Comparison of ENCODE assay signal across 1 cellular context in the genomic region with DNA sequence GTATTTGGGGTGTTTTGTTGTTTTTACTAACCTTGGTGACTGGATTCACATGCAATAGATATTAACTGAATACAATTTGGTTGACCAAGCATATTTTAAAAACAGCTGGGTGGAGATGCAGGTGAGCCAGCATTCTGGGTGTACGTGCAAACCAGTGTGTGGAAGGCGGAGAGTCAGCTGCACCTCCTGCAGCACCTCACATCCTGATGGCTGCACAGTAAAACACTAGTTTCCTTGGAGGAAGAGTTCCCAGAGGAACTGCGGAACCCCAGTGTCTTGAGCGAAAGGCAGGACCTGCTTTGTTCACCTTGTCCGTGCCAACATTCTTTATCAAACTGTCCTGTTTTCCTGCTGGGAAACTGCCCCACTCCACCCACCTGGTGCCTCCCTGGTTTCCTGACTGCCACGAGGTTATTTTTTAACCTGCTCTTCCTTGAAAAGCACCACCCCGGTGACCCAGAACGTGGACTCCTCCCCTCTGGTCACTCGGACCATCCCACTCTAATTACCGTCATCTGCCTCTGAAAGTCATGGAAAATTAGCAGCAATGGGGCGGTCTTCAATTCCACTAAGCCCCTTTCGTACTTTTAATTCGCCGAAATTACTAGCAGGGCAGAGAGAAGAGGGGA.
TF ChIP-seq lines count a peak whose summit lies in the region.

No MANE protein-coding gene starts in this region.

TF ChIP-seq in HCT116, 20 proteins besides CTCF, POLR2A, EP300 and RAD21 (continued from another document):
- TF ChIP-seq, protein P1, sequence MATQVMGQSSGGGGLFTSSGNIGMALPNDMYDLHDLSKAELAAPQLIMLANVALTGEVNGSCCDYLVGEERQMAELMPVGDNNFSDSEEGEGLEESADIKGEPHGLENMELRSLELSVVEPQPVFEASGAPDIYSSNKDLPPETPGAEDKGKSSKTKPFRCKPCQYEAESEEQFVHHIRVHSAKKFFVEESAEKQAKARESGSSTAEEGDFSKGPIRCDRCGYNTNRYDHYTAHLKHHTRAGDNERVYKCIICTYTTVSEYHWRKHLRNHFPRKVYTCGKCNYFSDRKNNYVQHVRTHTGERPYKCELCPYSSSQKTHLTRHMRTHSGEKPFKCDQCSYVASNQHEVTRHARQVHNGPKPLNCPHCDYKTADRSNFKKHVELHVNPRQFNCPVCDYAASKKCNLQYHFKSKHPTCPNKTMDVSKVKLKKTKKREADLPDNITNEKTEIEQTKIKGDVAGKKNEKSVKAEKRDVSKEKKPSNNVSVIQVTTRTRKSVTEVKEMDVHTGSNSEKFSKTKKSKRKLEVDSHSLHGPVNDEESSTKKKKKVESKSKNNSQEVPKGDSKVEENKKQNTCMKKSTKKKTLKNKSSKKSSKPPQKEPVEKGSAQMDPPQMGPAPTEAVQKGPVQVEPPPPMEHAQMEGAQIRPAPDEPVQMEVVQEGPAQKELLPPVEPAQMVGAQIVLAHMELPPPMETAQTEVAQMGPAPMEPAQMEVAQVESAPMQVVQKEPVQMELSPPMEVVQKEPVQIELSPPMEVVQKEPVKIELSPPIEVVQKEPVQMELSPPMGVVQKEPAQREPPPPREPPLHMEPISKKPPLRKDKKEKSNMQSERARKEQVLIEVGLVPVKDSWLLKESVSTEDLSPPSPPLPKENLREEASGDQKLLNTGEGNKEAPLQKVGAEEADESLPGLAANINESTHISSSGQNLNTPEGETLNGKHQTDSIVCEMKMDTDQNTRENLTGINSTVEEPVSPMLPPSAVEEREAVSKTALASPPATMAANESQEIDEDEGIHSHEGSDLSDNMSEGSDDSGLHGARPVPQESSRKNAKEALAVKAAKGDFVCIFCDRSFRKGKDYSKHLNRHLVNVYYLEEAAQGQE (IDR thresholded peaks at IDR 0.05; ENCODE audit: low read depth) = no peak
- no peak for TF ChIP-seq CEBPB (IDR thresholded peaks at IDR 0.05; ENCODE audit: low read depth)
- TF ChIP-seq, protein P2, sequence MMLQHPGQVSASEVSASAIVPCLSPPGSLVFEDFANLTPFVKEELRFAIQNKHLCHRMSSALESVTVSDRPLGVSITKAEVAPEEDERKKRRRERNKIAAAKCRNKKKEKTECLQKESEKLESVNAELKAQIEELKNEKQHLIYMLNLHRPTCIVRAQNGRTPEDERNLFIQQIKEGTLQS (IDR thresholded peaks at IDR 0.05) = no peak
- TF ChIP-seq POLR2AphosphoS5 (IDR thresholded peaks at IDR 0.05; ENCODE audit: low read depth, low read length) = no peak
TF ChIP-seq in HCT116: peak in this region for 0.
